9 cellular contexts compared by ENCODE assay signal in genomic region chr1:223135176-223135575, GRCh38. TPM values are rescaled to one million over a fixed set of nuclear protein-coding genes. Genes with fewer than 3 reads are reported as not detected.
DNase-seq lines count a peak whose midpoint lies in the region; ATAC-seq and TF ChIP-seq lines count a peak whose summit lies in the region.
"Had no signal": no experiment of that assay in that cellular context is flagged by ENCODE, and none has a peak within 500 bp of the region (broad histone marks: within the 10 kb centered on the region; RNA-seq: fewer than 3 reads in every experiment).

No MANE protein-coding gene starts in this region.

- no peaks in the 10 kb centered on the region for H3K36me3 Mint-ChIP-seq in mesothelial cell of epicardium
- H3K36me3 Mint-ChIP-seq: activated naive CD4-positive, alpha-beta T cell treated with anti-CD3 and anti-CD28 coated beads, Interleukin-2, amount 10 ng/mL, durations not matched to agents 7 days and 5 days; WTC11 had no signal

- H3K4me3 ChIP-seq in coronary artery = no peak overlapping the region
- no peak overlapping the region for H3K4me3 ChIP-seq in uterus

- H3K36me3 ChIP-seq in uterus = no peaks in the 10 kb centered on the region

- no peak overlapping the region for H3K4me3 Mint-ChIP-seq in mesothelial cell of epicardium
- H3K4me3 Mint-ChIP-seq: activated naive CD4-positive, alpha-beta T cell treated with anti-CD3 and anti-CD28 coated beads, Interleukin-2, amount 10 ng/mL, durations not matched to agents 7 days and 5 days had no signal

- TF ChIP-seq CTCF in coronary artery (IDR thresholded peaks at IDR 0.05) = no peak
- TF ChIP-seq CTCF in mesothelial cell of epicardium (IDR thresholded peaks at IDR 0.05; ENCODE audit: unreplicated experiment) = no peak
- TF ChIP-seq CTCF in uterus (IDR thresholded peaks at IDR 0.05) = no peak

- peaks cover 0 to 5% of the 10 kb centered on the region in 2 donors for H3K4me1 ChIP-seq in uterus

- ATAC-seq in GM18868 (IDR thresholded peaks at IDR 0.05; ENCODE audit: unreplicated experiment) = no peak
- no peak for ATAC-seq in GM19324 (IDR thresholded peaks at IDR 0.05; ENCODE audit: low FRiP score, unreplicated experiment)
- ATAC-seq: WTC11 had no signal

- H3K27ac ChIP-seq in coronary artery = peak overlapping the region in 1 of 2 donors; percentile 15
- peak overlapping the region in 1 of 2 donors; percentile 26 for H3K27ac ChIP-seq in uterus

- intact Hi-C loops in uterus (cut with DNase I; ENCODE audit: low total_unique reads) = no loop called here

- H3K27ac Mint-ChIP-seq in mesothelial cell of epicardium = peak overlapping the region; percentile 89
- H3K27ac Mint-ChIP-seq: activated naive CD4-positive, alpha-beta T cell treated with anti-CD3 and anti-CD28 coated beads, Interleukin-2, amount 10 ng/mL, durations not matched to agents 7 days and 5 days; WTC11 had no signal

- TF ChIP-seq POLR2A in uterus (IDR thresholded peaks at IDR 0.05) = no peak

- H3K27me3 ChIP-seq in uterus = no peaks in the 10 kb centered on the region

- DNase-seq in M059J (ENCODE audit: low read depth) = peak; percentile 89
- DNase-seq in coronary artery (ENCODE audit: low spot score) = peak; percentile 79
- DNase-seq in mesothelial cell of epicardium (ENCODE audit: low spot score in 2 of 2, unreplicated experiment in 2 of 2) = no peak
- peak; percentile 36 to 53 for DNase-seq in uterus
- DNase-seq in NCI-H2227 treated with DMSO at 0.1 percent for 48 hours (lab: John Stamatoyannopoulos, UW) = no peak
- DNase-seq: activated naive CD4-positive, alpha-beta T cell treated with anti-CD3 and anti-CD28 coated beads, Interleukin-2, amount 10 ng/mL, durations not matched to agents 7 days and 5 days had no signal

- peaks cover 15% of the 10 kb centered on the region for H3K27me3 Mint-ChIP-seq in mesothelial cell of epicardium (ENCODE audit: low read depth)

- H3K4me1 Mint-ChIP-seq in mesothelial cell of epicardium = peaks cover 23% of the 10 kb centered on the region

- peaks cover 5% of the 10 kb centered on the region for H3K9me3 Mint-ChIP-seq in mesothelial cell of epicardium
- H3K9me3 Mint-ChIP-seq: activated naive CD4-positive, alpha-beta T cell treated with anti-CD3 and anti-CD28 coated beads, Interleukin-2, amount 10 ng/mL, durations not matched to agents 7 days and 5 days had no signal

- H3K9me3 ChIP-seq in uterus = no peaks in the 10 kb centered on the region

RNA-seq across cellular contexts. Expression of gene TLR5, which starts 7.9 kb away (rescaled TPM):
- 0.10 and 0.49 TPM in 2 replicates for total RNA-seq in M059J (2014; rRNA removed; shearing (Covaris generic))
- total RNA-seq in mesothelial cell of epicardium = 2.5 to 3.8 TPM (median 3.1 TPM) in 3 replicates
- 10 to 100 TPM in 1 of 4 donors, 1 to 10 TPM in 3; 7.6 to 16.4 (median 8.9) TPM for total RNA-seq in uterus

Comparison
In these comparisons a context has a peak if more than half of its experiments do, and no peak if none do; other contexts are left out.
1. DNase-seq: peak in M059J (single experiment), coronary artery (single experiment) and uterus (2 of 2); none in mesothelial cell of epicardium (0 of 2) and NCI-H2227 treated with DMSO at 0.1 percent for 48 hours (single experiment).